13 cellular contexts compared by ENCODE assay signal in genomic region chr3:159731254-159731653, GRCh38.
"Had no signal": no experiment of that assay in that cellular context is flagged by ENCODE, and none has a peak within 500 bp of the region (broad histone marks: within the 10 kb centered on the region; RNA-seq: fewer than 3 reads in every experiment).

No MANE protein-coding gene starts in this region.

- H3K9me3 Mint-ChIP-seq: activated naive CD4-positive, alpha-beta T cell treated with anti-CD3 and anti-CD28 coated beads, Interleukin-2, amount 10 ng/mL, durations not matched to agents 7 days and 5 days; activated T-helper 2 cell treated with anti-CD3 and anti-CD28 coated beads, Interferon-gamma antibody, Interleukin-2, Interleukin-4, amounts not matched to agents 10 μg/mL and 5 μg/mL and 100 μg/mL, durations not matched to agents 14 hours and 24 hours and 36 hours; stimulated activated naive B cell treated with anti-CD40 and anti-IgM and Interleukin-4, amounts not matched to agents 10 μg/mL and 1 μg/mL and 100 μg/mL, for 72 hours had no signal

- H3K4me3 ChIP-seq: thyroid gland, uterus had no signal

- H3K27me3 Mint-ChIP-seq: activated naive CD4-positive, alpha-beta T cell treated with anti-CD3 and anti-CD28 coated beads, Interleukin-2, amount 10 ng/mL, durations not matched to agents 7 days and 5 days had no signal

- H3K4me1 ChIP-seq: uterus had no signal

- H3K27me3 ChIP-seq: ascending aorta, thyroid gland, uterus had no signal

- H3K4me3 Mint-ChIP-seq: activated naive CD4-positive, alpha-beta T cell treated with anti-CD3 and anti-CD28 coated beads, Interleukin-2, amount 10 ng/mL, durations not matched to agents 7 days and 5 days; natural killer cell; stimulated activated naive B cell treated with anti-CD40 and anti-IgM and Interleukin-4, amounts not matched to agents 10 μg/mL and 1 μg/mL and 100 μg/mL, for 72 hours had no signal

- H3K27ac Mint-ChIP-seq: activated naive CD4-positive, alpha-beta T cell treated with anti-CD3 and anti-CD28 coated beads, Interleukin-2, amount 10 ng/mL, durations not matched to agents 7 days and 5 days; activated T-helper 2 cell treated with anti-CD3 and anti-CD28 coated beads, Interferon-gamma antibody, Interleukin-2, Interleukin-4, amounts not matched to agents 10 μg/mL and 5 μg/mL and 100 μg/mL, durations not matched to agents 14 hours and 24 hours and 36 hours; natural killer cell; stimulated activated naive B cell treated with anti-CD40 and anti-IgM and Interleukin-4, amounts not matched to agents 10 μg/mL and 1 μg/mL and 100 μg/mL, for 72 hours had no signal

- DNase-seq: activated CD4-positive, alpha-beta T cell treated with anti-CD3 and anti-CD28 coated beads for 1 hour; activated CD4-positive, alpha-beta T cell treated with anti-CD3 and anti-CD28 coated beads, Interleukin-2, amount 50 U/mL, for 48 hours; activated naive CD4-positive, alpha-beta T cell treated with anti-CD3 and anti-CD28 coated beads, Interleukin-2, amount 10 ng/mL, durations not matched to agents 7 days and 5 days; islet precursor cell; natural killer cell; nucleus accumbens; retina; stimulated activated CD4-positive, alpha-beta T cell treated with anti-CD3 and anti-CD28 coated beads, Interleukin-2, amount 100 ng/mL, for 48 hours; stimulated activated naive B cell treated with anti-CD40 and anti-IgM and Interleukin-4, amounts not matched to agents 10 μg/mL and 1 μg/mL and 100 μg/mL, for 72 hours; thyroid gland; uterus had no signal

- H3K9me3 ChIP-seq: ascending aorta, thyroid gland, uterus had no signal

- H3K36me3 Mint-ChIP-seq: activated naive CD4-positive, alpha-beta T cell treated with anti-CD3 and anti-CD28 coated beads, Interleukin-2, amount 10 ng/mL, durations not matched to agents 7 days and 5 days; natural killer cell; stimulated activated naive B cell treated with anti-CD40 and anti-IgM and Interleukin-4, amounts not matched to agents 10 μg/mL and 1 μg/mL and 100 μg/mL, for 72 hours had no signal

- H3K27ac ChIP-seq: thyroid gland, uterus had no signal

- H3K4me1 Mint-ChIP-seq: activated naive CD4-positive, alpha-beta T cell treated with anti-CD3 and anti-CD28 coated beads, Interleukin-2, amount 10 ng/mL, durations not matched to agents 7 days and 5 days; natural killer cell; stimulated activated naive B cell treated with anti-CD40 and anti-IgM and Interleukin-4, amounts not matched to agents 10 μg/mL and 1 μg/mL and 100 μg/mL, for 72 hours had no signal

- H3K36me3 ChIP-seq: ascending aorta, thyroid gland, uterus had no signal
